24 cellular contexts compared by ENCODE assay signal in genomic region chr5:168449166-168449565, GRCh38. TPM values are rescaled to one million over a fixed set of nuclear protein-coding genes. Genes with fewer than 3 reads are reported as not detected.
DNase-seq lines count a peak whose midpoint lies in the region; ATAC-seq and TF ChIP-seq lines count a peak whose summit lies in the region.
"Had no signal": no experiment of that assay in that cellular context is flagged by ENCODE, and none has a peak within 500 bp of the region (broad histone marks: within the 10 kb centered on the region; RNA-seq: fewer than 3 reads in every experiment).

No MANE protein-coding gene starts in this region.

- H3K27me3 ChIP-seq in prostate gland (replicated peaks; ENCODE audit: insufficient read depth), result no peaks in the 10 kb centered on the region
- H3K27me3 ChIP-seq: heart right ventricle, sigmoid colon, stomach had no signal

- H3K4me3 ChIP-seq in epithelial cell of esophagus (ENCODE audit: low read length) (no peak overlapping the region), prostate gland (no peak overlapping the region)
- H3K4me3 ChIP-seq: heart right ventricle, psoas muscle, sigmoid colon, stomach had no signal

- no peak for ATAC-seq in GM21576 (IDR thresholded peaks at IDR 0.05; ENCODE audit: unreplicated experiment)
- ATAC-seq: activated CD4-positive, CD25-positive, alpha-beta regulatory T cell treated with anti-CD3 and anti-CD28 coated beads, Interleukin-2, amount 50 U/mL, for 24 hours; activated naive CD8-positive, alpha-beta T cell treated with anti-CD3 and anti-CD28 coated beads, Interleukin-2, amount 50 U/mL, for 24 hours; HCT116; heart right ventricle; naive thymus-derived CD8-positive, alpha-beta T cell; psoas muscle; SK-N-SH treated with all-trans-retinoic acid at 6 μM for 48 hours had no signal

- TF ChIP-seq CTCF in epithelial cell of esophagus (IDR thresholded peaks at IDR 0.05; ENCODE audit: insufficient read depth, low read depth, low read length, missing control alignments) (no peak), prostate gland (IDR thresholded peaks at IDR 0.05) (no peak)

- WGBS in prostate gland, result 48% methylated on average over 2 of the region's 2 CpGs

- DNase-seq in HPDE6-E6E7 (ENCODE audit: extremely low spot score), result peak; percentile 45
- peak; percentile 29 for DNase-seq in NCI-H510A treated with DMSO at 0.1 percent for 48 hours (lab: John Stamatoyannopoulos, UW)
- DNase-seq in epithelial cell of esophagus (ENCODE audit: low read depth), result peak; percentile 82
- peak; percentile 51 for DNase-seq in prostate gland (ENCODE audit: low spot score)
- DNase-seq in stimulated activated CD4-positive, alpha-beta T cell treated with anti-CD3 and anti-CD28 coated beads, Interleukin-2, amount 100 ng/mL, for 48 hours, result no peak
- DNase-seq in NCI-H146 (lab: John Stamatoyannopoulos, UW), result no peak
- DNase-seq: activated CD4-positive, alpha-beta T cell treated with anti-CD3 and anti-CD28 coated beads, Interleukin-2, amount 50 U/mL, for 48 hours; activated naive CD4-positive, alpha-beta T cell; activated naive CD8-positive, alpha-beta T cell treated with anti-CD3 and anti-CD28 coated beads, Interleukin-2, amount 50 U/mL, for 24 hours; activated T-cell treated with anti-CD3 and anti-CD28 coated beads, Interleukin-2, amount 50 U/mL, for 48 hours; heart right ventricle; IMR-90; naive thymus-derived CD8-positive, alpha-beta T cell; NCI-H69; nucleus accumbens; psoas muscle; sigmoid colon; stimulated activated CD4-positive, alpha-beta T cell treated with anti-CD3 and anti-CD28 coated beads, Interleukin-12 subunit alpha, Interleukin-12 subunit beta, amount 100 ng/mL, for 4 hours; stimulated activated CD4-positive, alpha-beta T cell treated with anti-CD3 and anti-CD28 coated beads, Interleukin-4, amount 100 ng/mL, for 1 hour; stomach had no signal

- no peaks in the 10 kb centered on the region for H3K4me1 ChIP-seq in prostate gland (replicated peaks)
- H3K4me1 ChIP-seq: psoas muscle, sigmoid colon, stomach had no signal

- H3K27ac ChIP-seq in prostate gland, result no peak overlapping the region
- H3K27ac ChIP-seq: heart right ventricle, psoas muscle, sigmoid colon, stomach had no signal

- no peak for TF ChIP-seq POLR2A in prostate gland (IDR thresholded peaks at IDR 0.05)

- H3K36me3 ChIP-seq in prostate gland, result no peaks in the 10 kb centered on the region
- H3K36me3 ChIP-seq: heart right ventricle, sigmoid colon had no signal

- intact Hi-C loops in prostate gland (cut with DNase I), result no loop called here

- no peaks in the 10 kb centered on the region for H3K9me3 ChIP-seq in prostate gland
- H3K9me3 ChIP-seq: heart right ventricle, psoas muscle, sigmoid colon, stomach had no signal

RNA-seq across cellular contexts. Expression of gene RARS1, which starts 37.1 kb away (rescaled TPM):
- total RNA-seq in prostate gland, result 10 to 100 TPM; 71.6 to 86.6 TPM

Comparison
In these comparisons a context has a peak if more than half of its experiments do, and no peak if none do; other contexts are left out.
1. DNase-seq: peak in HPDE6-E6E7 (single experiment), NCI-H510A treated with DMSO at 0.1 percent for 48 hours (single experiment), epithelial cell of esophagus (single experiment) and prostate gland (single experiment); none in stimulated activated CD4-positive, alpha-beta T cell treated with anti-CD3 and anti-CD28 coated beads, Interleukin-2, amount 100 ng/mL, for 48 hours (0 of 2) and NCI-H146 (single experiment).